8 cellular contexts compared by ENCODE assay signal in genomic region chr11:76380977-76381719, GRCh38. TPM values are rescaled to one million over a fixed set of nuclear protein-coding genes. Genes with fewer than 3 reads are reported as not detected.
DNase-seq lines count a peak whose midpoint lies in the region; ATAC-seq and TF ChIP-seq lines count a peak whose summit lies in the region.

TSS of gene GVQW3 (plus strand) at chr11:76381323. CDS start at chr11:76381829, 506 bp downstream.
A gene with protein sequence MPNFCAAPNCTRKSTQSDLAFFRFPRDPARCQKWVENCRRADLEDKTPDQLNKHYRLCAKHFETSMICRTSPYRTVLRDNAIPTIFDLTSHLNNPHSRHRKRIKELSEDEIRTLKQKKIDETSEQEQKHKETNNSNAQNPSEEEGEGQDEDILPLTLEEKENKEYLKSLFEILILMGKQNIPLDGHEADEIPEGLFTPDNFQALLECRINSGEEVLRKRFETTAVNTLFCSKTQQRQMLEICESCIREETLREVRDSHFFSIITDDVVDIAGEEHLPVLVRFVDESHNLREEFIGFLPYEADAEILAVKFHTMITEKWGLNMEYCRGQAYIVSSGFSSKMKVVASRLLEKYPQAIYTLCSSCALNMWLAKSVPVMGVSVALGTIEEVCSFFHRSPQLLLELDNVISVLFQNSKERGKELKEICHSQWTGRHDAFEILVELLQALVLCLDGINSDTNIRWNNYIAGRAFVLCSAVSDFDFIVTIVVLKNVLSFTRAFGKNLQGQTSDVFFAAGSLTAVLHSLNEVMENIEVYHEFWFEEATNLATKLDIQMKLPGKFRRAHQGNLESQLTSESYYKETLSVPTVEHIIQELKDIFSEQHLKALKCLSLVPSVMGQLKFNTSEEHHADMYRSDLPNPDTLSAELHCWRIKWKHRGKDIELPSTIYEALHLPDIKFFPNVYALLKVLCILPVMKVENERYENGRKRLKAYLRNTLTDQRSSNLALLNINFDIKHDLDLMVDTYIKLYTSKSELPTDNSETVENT (minus strand): TSS chr11:76381132. CDS start chr11:76380836, 296 bp downstream.

- peak within 1 kb of the TSS; percentile 97 for H3K27ac Mint-ChIP-seq in activated CD4-positive, alpha-beta T cell treated with anti-CD3 and anti-CD28 coated beads, Interleukin-2, amount 10 ng/mL, durations not matched to agents 7 days and 5 days
- H3K27ac Mint-ChIP-seq in dendritic cell treated with granulocyte-macrophage colony-stimulating factor and Interleukin-4, amounts not matched to agents 40 ng/mL and 50 ng/mL, for 4 days = peak within 1 kb of the TSS; percentile 84

- POLR2A ChIA-PET in activated CD4-positive, alpha-beta T cell treated with anti-CD3 and anti-CD28 coated beads, Interleukin-2, amount 10 ng/mL, durations not matched to agents 7 days and 5 days (lab: Charles Lee) = no interaction called here

- WGBS in liver = under 1% methylated on average over 69 of the region's 69 CpGs

- CTCF ChIA-PET in activated CD4-positive, alpha-beta T cell treated with anti-CD3 and anti-CD28 coated beads, Interleukin-2, amount 10 ng/mL, durations not matched to agents 7 days and 5 days (lab: Charles Lee) = interaction anchor here (1.4 to 1.5 kb wide), 3 partner anchors 15 to 147 kb away, joined by 3 to 5 read pairs (median 4); no protein-coding TSS in a partner anchor

- H3K27me3 ChIP-seq in liver (ENCODE audit: control insufficient read depth in 4 of 4, insufficient read depth in 4 of 4, low read length in 3 of 4) = no peaks in the 10 kb centered on the region

- peaks cover 2 to 38% (median 27%) of the 10 kb centered on the region in 4 donors for H3K4me1 ChIP-seq in liver (ENCODE audit: control insufficient read depth in 4 of 4, insufficient read depth in 4 of 4, low read length in 3 of 4)

- intact Hi-C loops in dendritic cell treated with granulocyte-macrophage colony-stimulating factor and Interleukin-4, amounts not matched to agents 40 ng/mL and 50 ng/mL, for 4 days (cut with micrococcal nuclease) = loop anchor here (2.0 kb wide), 1 partner anchor 64 kb away; the partner anchor contains the start of gene EMSY

- peaks cover 13% of the 10 kb centered on the region for H3K36me3 Mint-ChIP-seq in activated CD4-positive, alpha-beta T cell treated with anti-CD3 and anti-CD28 coated beads, Interleukin-2, amount 10 ng/mL, durations not matched to agents 7 days and 5 days (ENCODE audit: low read depth)
- peaks cover 6% of the 10 kb centered on the region for H3K36me3 Mint-ChIP-seq in dendritic cell treated with granulocyte-macrophage colony-stimulating factor and Interleukin-4, amounts not matched to agents 40 ng/mL and 50 ng/mL, for 4 days (ENCODE audit: low read depth)

- H3K4me1 Mint-ChIP-seq in activated CD4-positive, alpha-beta T cell treated with anti-CD3 and anti-CD28 coated beads, Interleukin-2, amount 10 ng/mL, durations not matched to agents 7 days and 5 days = peaks cover 55% of the 10 kb centered on the region
- H3K4me1 Mint-ChIP-seq in dendritic cell treated with granulocyte-macrophage colony-stimulating factor and Interleukin-4, amounts not matched to agents 40 ng/mL and 50 ng/mL, for 4 days (ENCODE audit: low read depth) = peaks cover 67% of the 10 kb centered on the region

- H3K4me3 Mint-ChIP-seq in activated CD4-positive, alpha-beta T cell treated with anti-CD3 and anti-CD28 coated beads, Interleukin-2, amount 10 ng/mL, durations not matched to agents 7 days and 5 days = peak within 1 kb of the TSS; percentile 97
- peak within 1 kb of the TSS; percentile 87 for H3K4me3 Mint-ChIP-seq in dendritic cell treated with granulocyte-macrophage colony-stimulating factor and Interleukin-4, amounts not matched to agents 40 ng/mL and 50 ng/mL, for 4 days

- peak within 1 kb of the TSS; percentile 87 to 97 (median 95) for H3K4me3 ChIP-seq in liver (ENCODE audit: low read depth in 1 of 3, low read length in 3 of 3)

- no peaks in the 10 kb centered on the region for H3K9me3 ChIP-seq in liver (ENCODE audit: control insufficient read depth in 4 of 4, low read length in 3 of 4)

- H3K9ac ChIP-seq in liver (ENCODE audit: low read depth in 1 of 2, low read length in 2 of 2) = peak within 1 kb of the TSS; percentile 68 to 76

- no peaks in the 10 kb centered on the region for H3K36me3 ChIP-seq in liver (ENCODE audit: control insufficient read depth in 4 of 4, insufficient read depth in 3 of 4, low read depth in 1 of 4, low read length in 3 of 4)

- DNase-seq in CD1c-positive myeloid dendritic cell (ENCODE audit: extremely low spot score) (peak; percentile 99), NCI-H526 (lab: John Stamatoyannopoulos, UW) (peak; percentile 95 to 99)
- peak; percentile 96 for DNase-seq in activated CD4-positive, alpha-beta T cell treated with anti-CD3 and anti-CD28 coated beads, Interleukin-2, amount 10 ng/mL, durations not matched to agents 7 days and 5 days
- DNase-seq in stimulated activated CD4-positive, alpha-beta T cell treated with anti-CD3 and anti-CD28 coated beads, Interleukin-4, amount 100 ng/mL, for 1 hour = peak; percentile 95

- peak; percentile 17 to 48 for TF ChIP-seq RAD21 in liver (IDR thresholded peaks at IDR 0.05)

- H3K27me3 Mint-ChIP-seq in activated CD4-positive, alpha-beta T cell treated with anti-CD3 and anti-CD28 coated beads, Interleukin-2, amount 10 ng/mL, durations not matched to agents 7 days and 5 days = no peaks in the 10 kb centered on the region
- no peaks in the 10 kb centered on the region for H3K27me3 Mint-ChIP-seq in dendritic cell treated with granulocyte-macrophage colony-stimulating factor and Interleukin-4, amounts not matched to agents 40 ng/mL and 50 ng/mL, for 4 days

- no peaks in the 10 kb centered on the region for H3K9me3 Mint-ChIP-seq in activated CD4-positive, alpha-beta T cell treated with anti-CD3 and anti-CD28 coated beads, Interleukin-2, amount 10 ng/mL, durations not matched to agents 7 days and 5 days
- H3K9me3 Mint-ChIP-seq in dendritic cell treated with granulocyte-macrophage colony-stimulating factor and Interleukin-4, amounts not matched to agents 40 ng/mL and 50 ng/mL, for 4 days = no peaks in the 10 kb centered on the region

- TF ChIP-seq CTCF in liver (IDR thresholded peaks at IDR 0.05; ENCODE audit: low read depth, low read length, missing input control) = no peak

- H3K27ac ChIP-seq in liver (ENCODE audit: low read depth in 1 of 2, low read length in 2 of 2) = peak within 1 kb of the TSS; percentile 57 to 61

- peak; percentile 74 for ATAC-seq in GM19351 (IDR thresholded peaks at IDR 0.05; ENCODE audit: unreplicated experiment)
- ATAC-seq in HG03520 (IDR thresholded peaks at IDR 0.05; ENCODE audit: unreplicated experiment) = peak; percentile 68

TF ChIP-seq in liver, 16 proteins besides CTCF, POLR2A, EP300 and RAD21:
- peak in 1 of 2 donors; percentile 82 for TF ChIP-seq GABPA (IDR thresholded peaks at IDR 0.05 in 1 of 2, conservative IDR thresholded peaks at IDR 0.05 in 1 of 2)
- no peak for TF ChIP-seq FOXA2 (IDR thresholded peaks at IDR 0.05)
- TF ChIP-seq, protein P1, sequence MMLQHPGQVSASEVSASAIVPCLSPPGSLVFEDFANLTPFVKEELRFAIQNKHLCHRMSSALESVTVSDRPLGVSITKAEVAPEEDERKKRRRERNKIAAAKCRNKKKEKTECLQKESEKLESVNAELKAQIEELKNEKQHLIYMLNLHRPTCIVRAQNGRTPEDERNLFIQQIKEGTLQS (IDR thresholded peaks at IDR 0.05) = no peak
- TF ChIP-seq TAF1 (conservative IDR thresholded peaks at IDR 0.05) = no peak
- peak; percentile 66 for TF ChIP-seq YY1 (IDR thresholded peaks at IDR 0.05)
- peak; percentile 29 for TF ChIP-seq FOXA1 (IDR thresholded peaks at IDR 0.05)
- TF ChIP-seq SP1 (IDR thresholded peaks at IDR 0.05) = peak; percentile 82
- peak; percentile 43 to 44 for TF ChIP-seq RXRA (IDR thresholded peaks at IDR 0.05)
- TF ChIP-seq HNF4G (IDR thresholded peaks at IDR 0.05) = no peak
- TF ChIP-seq, protein P2, sequence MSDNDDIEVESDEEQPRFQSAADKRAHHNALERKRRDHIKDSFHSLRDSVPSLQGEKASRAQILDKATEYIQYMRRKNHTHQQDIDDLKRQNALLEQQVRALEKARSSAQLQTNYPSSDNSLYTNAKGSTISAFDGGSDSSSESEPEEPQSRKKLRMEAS (IDR thresholded peaks at IDR 0.05) = peak; percentile 64
- TF ChIP-seq HNF4A (conservative IDR thresholded peaks at IDR 0.05) = peak; percentile 52 to 58
- TF ChIP-seq EGR1 (IDR thresholded peaks at IDR 0.05; ENCODE audit: low read depth in 2 of 2) = peak; percentile 60 to 69

RNA-seq across cellular contexts. Expression of gene GVQW3, which starts in this region (rescaled TPM):
- 1 to 10 TPM; 5.5 to 5.7 TPM for total RNA-seq in activated CD4-positive, alpha-beta T cell treated with anti-CD3 and anti-CD28 coated beads, Interleukin-2, amount 10 ng/mL, durations not matched to agents 7 days and 5 days
- 1 to 10 TPM; 1.0 to 1.3 TPM for total RNA-seq in liver
- polyA plus RNA-seq in liver = under 1 TPM; 0.18 to 0.26 TPM

RNA-seq across cellular contexts. Expression of the second gene that starts in this region (rescaled TPM):
- 10 to 100 TPM; 49.5 to 56.1 TPM for total RNA-seq in activated CD4-positive, alpha-beta T cell treated with anti-CD3 and anti-CD28 coated beads, Interleukin-2, amount 10 ng/mL, durations not matched to agents 7 days and 5 days
- 10 to 100 TPM; 17.3 to 21.9 TPM for total RNA-seq in liver
- 10 to 100 TPM in 1 of 2 donors, 1 to 10 TPM in 1; 5.6 to 10.2 TPM for polyA plus RNA-seq in liver

Comparison
In these comparisons a context has a peak if more than half of its experiments do, and no peak if none do; other contexts are left out.
1. Peak in every context shown above with its lines: DNase-seq, ATAC-seq, H3K4me3 ChIP-seq and H3K27ac ChIP-seq.